Comparison of ENCODE assay signal across 9 cellular contexts in genomic region chr15:81002004-81002253, GRCh38. TPM values are rescaled to one million over a fixed set of nuclear protein-coding genes. Genes with fewer than 3 reads are reported as not detected.
DNase-seq lines count a peak whose midpoint lies in the region; ATAC-seq and TF ChIP-seq lines count a peak whose summit lies in the region.
"Had no signal": no experiment of that assay in that cellular context is flagged by ENCODE, and none has a peak within 500 bp of the region (broad histone marks: within the 10 kb centered on the region; RNA-seq: fewer than 3 reads in every experiment).

No MANE protein-coding gene starts in this region.

- no peaks in the 10 kb centered on the region for H3K9me3 Mint-ChIP-seq in stimulated activated naive CD8-positive, alpha-beta T cell treated with anti-CD3 and anti-CD28 coated beads, Interleukin-15, amount 100 ng/mL, for 72 hours

- H3K27me3 Mint-ChIP-seq in stimulated activated naive CD8-positive, alpha-beta T cell treated with anti-CD3 and anti-CD28 coated beads, Interleukin-15, amount 100 ng/mL, for 72 hours, result no peaks in the 10 kb centered on the region

- H3K4me1 Mint-ChIP-seq in stimulated activated naive CD8-positive, alpha-beta T cell treated with anti-CD3 and anti-CD28 coated beads, Interleukin-15, amount 100 ng/mL, for 72 hours, result peaks cover 60% of the 10 kb centered on the region

- H3K4me1 ChIP-seq in HUES6 (ENCODE audit: control insufficient read depth, insufficient read depth, low read length) (peaks cover 14% of the 10 kb centered on the region; the same call in 1 of the 2 replicates), ascending aorta (peaks cover 7 to 25% of the 10 kb centered on the region in 2 donors)

- H3K27ac ChIP-seq in HUES6 (ENCODE audit: low read depth, low read length), result no peak overlapping the region
- peak overlapping the region; percentile 93 to 99 for H3K27ac ChIP-seq in ascending aorta

- no peaks in the 10 kb centered on the region; the same call in 1 of the 2 replicates for H3K9me3 ChIP-seq in HUES6 (ENCODE audit: control insufficient read depth, insufficient read depth, low read depth, low read length)
- no peaks in the 10 kb centered on the region for H3K9me3 ChIP-seq in ascending aorta

- ATAC-seq in stimulated activated naive CD8-positive, alpha-beta T cell treated with anti-CD3 and anti-CD28 coated beads, Interleukin-15, amount 100 ng/mL, for 72 hours, result no peak
- no peak for ATAC-seq in GM21360 (IDR thresholded peaks at IDR 0.05; ENCODE audit: unreplicated experiment)

- DNase-seq in ascending aorta (ENCODE audit: low spot score in 2 of 2), result no peak
- peak; percentile 68 for DNase-seq in islet precursor cell
- no peak for DNase-seq in stimulated activated naive CD8-positive, alpha-beta T cell treated with anti-CD3 and anti-CD28 coated beads, Interleukin-15, amount 100 ng/mL, for 72 hours
- DNase-seq in activated CD4-positive, alpha-beta T cell treated with anti-CD3 and anti-CD28 coated beads for 1 hour, result no peak
- no peak for DNase-seq in cortex of kidney (lab: John Stamatoyannopoulos, UW)
- DNase-seq in DMS114 treated with DMSO at 0.1 percent for 48 hours (lab: John Stamatoyannopoulos, UW; ENCODE audit: unreplicated experiment), result no peak
- DNase-seq: NCI-H1694 had no signal

- peak overlapping the region; percentile 87 for H3K9ac ChIP-seq in HUES6 (ENCODE audit: low read length)

- no peak for TF ChIP-seq CTCF in ascending aorta (IDR thresholded peaks at IDR 0.05)

- intact Hi-C loops in ascending aorta (cut with DNase I), result loop anchor here (10.0 kb wide), 1 partner anchor 847 kb away; the partner anchor contains the start of gene FAH

- peaks cover 2% of the 10 kb centered on the region; the same call in 1 of the 2 replicates for H3K27me3 ChIP-seq in HUES6 (ENCODE audit: control insufficient read depth, insufficient read depth, low read length)
- H3K27me3 ChIP-seq in ascending aorta, result no peaks in the 10 kb centered on the region

- H3K36me3 ChIP-seq in HUES6 (ENCODE audit: control insufficient read depth, insufficient read depth, low read length) (peaks cover 8% of the 10 kb centered on the region; the same call in 1 of the 2 replicates), ascending aorta (peaks cover 11 to 19% of the 10 kb centered on the region in 2 donors)

- H3K4me3 Mint-ChIP-seq in stimulated activated naive CD8-positive, alpha-beta T cell treated with anti-CD3 and anti-CD28 coated beads, Interleukin-15, amount 100 ng/mL, for 72 hours, result peak overlapping the region; percentile 80 to 89

- H3K27ac Mint-ChIP-seq in stimulated activated naive CD8-positive, alpha-beta T cell treated with anti-CD3 and anti-CD28 coated beads, Interleukin-15, amount 100 ng/mL, for 72 hours, result no peak overlapping the region

- H3K4me3 ChIP-seq in HUES6 (ENCODE audit: low read depth, low read length) (peak overlapping the region; percentile 78), ascending aorta (peak overlapping the region; percentile 91 to 92)

RNA-seq across cellular contexts. Expression of gene TLNRD1, which starts 1.2 kb away (rescaled TPM):
- 59.3 TPM for total RNA-seq in ascending aorta

RNA-seq across cellular contexts. Expression of gene MESD, which starts 12.3 kb away (rescaled TPM):
- total RNA-seq in ascending aorta, result 6.4 TPM
